8 cellular contexts compared by ENCODE assay signal in the genomic region with DNA sequence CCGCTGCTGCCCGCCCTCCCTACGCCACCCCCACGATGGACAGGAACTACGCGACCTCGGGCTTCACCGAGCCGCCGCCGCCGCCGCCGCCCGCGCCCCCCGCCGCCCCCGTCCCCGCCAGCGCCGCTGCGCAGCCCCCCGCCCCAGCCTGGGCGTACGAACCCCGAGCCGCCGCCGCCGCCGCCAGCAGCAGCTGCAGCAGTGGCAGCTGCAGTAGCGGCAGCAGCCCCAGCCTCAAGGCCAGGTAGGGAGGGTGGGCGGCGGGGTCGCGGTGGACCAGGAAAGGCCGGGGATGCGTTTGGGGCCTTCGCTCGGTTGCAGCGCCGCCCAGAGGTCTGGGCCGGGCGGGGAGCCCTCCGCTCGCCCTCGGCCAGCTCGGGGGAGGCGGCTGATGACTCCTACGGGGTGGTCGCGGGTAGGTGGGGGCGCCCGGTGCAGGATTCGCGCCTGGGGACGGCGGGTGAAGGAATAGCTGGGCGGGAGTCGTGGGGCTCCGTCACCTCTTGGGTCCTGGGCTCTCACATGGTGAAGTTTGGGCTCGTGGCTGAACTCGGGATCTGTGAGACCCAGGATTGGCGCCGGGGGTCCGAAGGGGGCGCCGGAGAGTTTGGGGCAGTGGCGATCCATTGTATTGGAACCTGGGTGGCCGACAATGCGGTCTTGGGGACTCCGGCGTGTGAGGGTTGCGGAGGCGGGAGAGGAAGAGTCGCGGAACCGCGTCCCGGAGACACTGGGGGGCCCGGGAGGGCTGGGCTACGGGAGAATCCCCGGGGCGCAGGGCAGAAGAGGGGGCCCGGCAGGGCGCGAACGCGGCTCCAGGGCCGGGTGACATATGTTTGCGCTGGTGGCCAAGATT. TPM values are rescaled to one million over a fixed set of nuclear protein-coding genes. Genes with fewer than 3 reads are reported as not detected.
DNase-seq lines count a peak whose midpoint lies in the region; ATAC-seq and TF ChIP-seq lines count a peak whose summit lies in the region.

No MANE protein-coding gene starts in this region.

- H3K4me1 Mint-ChIP-seq in CD4-positive, alpha-beta memory T cell: peaks cover 20 to 36% (median 29%) of the 10 kb centered on the region in 4 donors

- POLR2A ChIA-PET in CD4-positive, alpha-beta memory T cell (lab: Charles Lee; ENCODE audit: partially characterized antibody): interaction anchor here (1.3 to 1.9 kb wide), 2 partner anchors 119 to 146 kb away, joined by 5 to 16 read pairs; a partner anchor contains a TSS

- peak overlapping the region; percentile 84 to 94 (median 88) for H3K27ac Mint-ChIP-seq in CD4-positive, alpha-beta memory T cell

- H3K9me3 Mint-ChIP-seq in CD4-positive, alpha-beta memory T cell: no peaks in the 10 kb centered on the region

- H3K27me3 ChIP-seq in CD4-positive, alpha-beta memory T cell (ENCODE audit: insufficient read depth, low read length): no peaks in the 10 kb centered on the region
- H3K27me3 ChIP-seq in SJSA1 (replicated peaks) (no peaks in the 10 kb centered on the region), heart right ventricle (no peaks in the 10 kb centered on the region), vagina (no peaks in the 10 kb centered on the region)

- peak in 8 of 9 donors; percentile 17 to 69 (median 47) for TF ChIP-seq CTCF in heart right ventricle (IDR thresholded peaks at IDR 0.05)
- peak in 1 of 3 experiments; percentile 40 for TF ChIP-seq CTCF in vagina (IDR thresholded peaks at IDR 0.05)

- H3K36me3 Mint-ChIP-seq in CD4-positive, alpha-beta memory T cell: peaks cover 0 to 10% of the 10 kb centered on the region in 2 donors

- H3K27me3 Mint-ChIP-seq in CD4-positive, alpha-beta memory T cell: no peaks in the 10 kb centered on the region

- peak; percentile 36 to 61 (median 38) for DNase-seq in CD4-positive, alpha-beta memory T cell
- peak; percentile 57 to 58 for DNase-seq in SJSA1 (ENCODE audit: low read depth in 1 of 2, low spot score in 2 of 2)
- peak; percentile 24 for DNase-seq in activated naive CD8-positive, alpha-beta T cell treated with anti-CD3 and anti-CD28 coated beads, Interleukin-2, amount 50 U/mL, for 16 hours (ENCODE audit: low read depth, low spot score)
- DNase-seq in heart right ventricle: peak; percentile 30 to 40
- peak; percentile 79 for DNase-seq in posterior vena cava (ENCODE audit: low spot score)
- DNase-seq in vagina (ENCODE audit: extremely low spot score in 2 of 2): no peak

- H3K4me1 ChIP-seq in CD4-positive, alpha-beta memory T cell (ENCODE audit: insufficient read depth, low read length): peaks cover 17% of the 10 kb centered on the region
- H3K4me1 ChIP-seq in SJSA1 (replicated peaks): 0 out of 2 replicates have a peak, but pooled peaks cover 3% of the 10 kb centered on the region
- H3K4me1 ChIP-seq in heart right ventricle: peaks cover 2 to 34% (median 19%) of the 10 kb centered on the region in 9 donors
- peaks cover 30% of the 10 kb centered on the region for H3K4me1 ChIP-seq in vagina

- TF ChIP-seq POLR2A in vagina (IDR thresholded peaks at IDR 0.05): no peak

- H3K27ac ChIP-seq in CD4-positive, alpha-beta memory T cell (ENCODE audit: low read depth, low read length): peak overlapping the region; percentile 58
- H3K27ac ChIP-seq in SJSA1 (peak overlapping the region; percentile 74), heart right ventricle (peak overlapping the region; percentile 88 to 98 (median 95)), vagina (peak overlapping the region; percentile 92)

- intact Hi-C loops in CD4-positive, alpha-beta memory T cell (cut with micrococcal nuclease): loop anchor here (1.0 to 5.0 kb wide), 6 partner anchors 101 to 1386 kb away; a partner anchor contains a TSS
- intact Hi-C loops in heart right ventricle (cut with DNase I): loop anchor here in 3 of 10 donors (5.0 to 10.0 kb wide), 2 partner anchors 144 to 151 kb away; a partner anchor contains a TSS
- intact Hi-C loops in posterior vena cava (cut with DNase I): no loop called here
- intact Hi-C loops in vagina (cut with DNase I): no loop called here

- peak overlapping the region; percentile 87 to 96 (median 94) for H3K4me3 Mint-ChIP-seq in CD4-positive, alpha-beta memory T cell

- ATAC-seq in GM19324 (IDR thresholded peaks at IDR 0.05; ENCODE audit: low FRiP score, unreplicated experiment) (peak; percentile 33), HG03439 (IDR thresholded peaks at IDR 0.05; ENCODE audit: unreplicated experiment) (peak; percentile 34), heart right ventricle (peak; percentile 39 to 78 (median 66))

- H3K36me3 ChIP-seq in CD4-positive, alpha-beta memory T cell (ENCODE audit: insufficient read depth, low read length): no peaks in the 10 kb centered on the region
- H3K36me3 ChIP-seq in SJSA1 (peaks cover 6% of the 10 kb centered on the region), heart right ventricle (no peaks in the 10 kb centered on the region), vagina (no peaks in the 10 kb centered on the region)

- 1% methylated on average over 69 to 90 of the region's 92 CpGs for WGBS in heart right ventricle, 2 donors

- H3K9me3 ChIP-seq in CD4-positive, alpha-beta memory T cell (ENCODE audit: control insufficient read depth in 1 of 2, low read length in 2 of 2): no peaks in the 10 kb centered on the region
- no peaks in the 10 kb centered on the region for H3K9me3 ChIP-seq in SJSA1 (replicated peaks)
- H3K9me3 ChIP-seq in heart right ventricle: no peaks in the 10 kb centered on the region
- no peaks in the 10 kb centered on the region for H3K9me3 ChIP-seq in vagina

- CTCF ChIA-PET in CD4-positive, alpha-beta memory T cell (lab: Charles Lee; ENCODE audit: partially characterized antibody): interaction anchor here (0.6 to 1.8 kb wide), 7 partner anchors 9 to 881 kb away, joined by 3 to 6 read pairs (median 3); a partner anchor contains a TSS

- peak overlapping the region; percentile 57 to 72 for H3K4me3 ChIP-seq in CD4-positive, alpha-beta memory T cell (ENCODE audit: low read length in 2 of 2)
- H3K4me3 ChIP-seq in SJSA1 (peak overlapping the region; percentile 74), heart right ventricle (peak overlapping the region; percentile 84 to 99 (median 94)), vagina (peak overlapping the region; percentile 64 to 70)

RNA-seq across cellular contexts. Expression of a gene that starts 0.7 kb away (rescaled TPM):
- total RNA-seq in CD4-positive, alpha-beta memory T cell: 10 to 100 TPM; 11.9 to 13.0 TPM
- 1 to 10 TPM in 1 of 2 donors, under 1 TPM in 1; 0.18 to 1.1 TPM for polyA plus RNA-seq in CD4-positive, alpha-beta memory T cell
- 15.0 and 24.9 TPM in 2 replicates for total RNA-seq in SJSA1 (2014; rRNA removed; shearing (Covaris generic))
- 10 to 100 TPM; 14.2 to 23.8 (median 20.4) TPM for total RNA-seq in heart right ventricle
- polyA plus RNA-seq in heart right ventricle: 1 to 10 TPM; 2.5 to 2.7 TPM
- 10 to 100 TPM; 19.0 to 23.3 TPM for total RNA-seq in posterior vena cava
- total RNA-seq in vagina: 39.0 TPM

Comparison
In these comparisons a context has a peak if more than half of its experiments do, and no peak if none do; other contexts are left out.
1. DNase-seq: peak in CD4-positive, alpha-beta memory T cell (5 of 5), SJSA1 (2 of 2), activated naive CD8-positive, alpha-beta T cell treated with anti-CD3 and anti-CD28 coated beads, Interleukin-2, amount 50 U/mL, for 16 hours (single experiment), heart right ventricle (2 of 2) and posterior vena cava (single experiment); none in vagina (0 of 2).
2. Peak in every context shown above with its lines, with median percentiles within 50 percentile points of each other: H3K27ac ChIP-seq, H3K4me3 ChIP-seq and ATAC-seq.